In genomic region chr2:235746257-235746934, GRCh38 we compare ENCODE assay signal across 9 cellular contexts.
A peak's percentile ranks its signal among the peaks of the same experiment; 100 is the strongest.
DNase-seq lines count a peak whose midpoint lies in the region; ATAC-seq and TF ChIP-seq lines count a peak whose summit lies in the region.
"Had no signal": no experiment of that assay in that cellular context is flagged by ENCODE, and none has a peak within 500 bp of the region (broad histone marks: within the 10 kb centered on the region; RNA-seq: fewer than 3 reads in every experiment).

No MANE protein-coding gene starts in this region.

- H3K4me1 ChIP-seq in neural progenitor cell (peaks cover 7% of the 10 kb centered on the region), uterus (no peaks in the 10 kb centered on the region)

- H3K27me3 ChIP-seq in neural progenitor cell (no peaks in the 10 kb centered on the region), uterus (no peaks in the 10 kb centered on the region)

- H3K9me3 Mint-ChIP-seq in activated T-cell treated with anti-CD3 and anti-CD28 coated beads, Interleukin-2, amount 50 U/mL, for 24 hours = no peaks in the 10 kb centered on the region
- no peaks in the 10 kb centered on the region for H3K9me3 Mint-ChIP-seq in neural progenitor cell
- H3K9me3 Mint-ChIP-seq: memory B cell had no signal

- no peak overlapping the region for H2AFZ ChIP-seq in neural progenitor cell (replicated peaks)

- peak overlapping the region; percentile 19 for H3K27ac Mint-ChIP-seq in activated T-cell treated with anti-CD3 and anti-CD28 coated beads, Interleukin-2, amount 50 U/mL, for 24 hours
- no peak overlapping the region for H3K27ac Mint-ChIP-seq in neural progenitor cell
- H3K27ac Mint-ChIP-seq: memory B cell had no signal

- H3F3A ChIP-seq in neural progenitor cell (ENCODE audit: low read depth) = peaks cover 3% of the 10 kb centered on the region

- no peaks in the 10 kb centered on the region for H3K79me2 ChIP-seq in neural progenitor cell (ENCODE audit: low read depth)

- peak; percentile 54 for ATAC-seq in HG03565 (IDR thresholded peaks at IDR 0.05; ENCODE audit: unreplicated experiment)

- H3K9me3 ChIP-seq in neural progenitor cell (ENCODE audit: low read depth) (no peaks in the 10 kb centered on the region), uterus (no peaks in the 10 kb centered on the region)

- H3K27ac ChIP-seq in neural progenitor cell = no peak overlapping the region
- no peak overlapping the region for H3K27ac ChIP-seq in uterus

- no peaks in the 10 kb centered on the region for H3K36me3 ChIP-seq in neural progenitor cell
- H3K36me3 ChIP-seq in uterus = no peaks in the 10 kb centered on the region

- H4K20me1 ChIP-seq in neural progenitor cell (ENCODE audit: low read depth) = peaks cover 43% of the 10 kb centered on the region

- TF ChIP-seq CTCF in neural progenitor cell (IDR thresholded peaks at IDR 0.05) = peak; percentile 76
- peak; percentile 75 to 85 (median 84) for TF ChIP-seq CTCF in uterus (IDR thresholded peaks at IDR 0.05)

- H3K4me3 ChIP-seq in neural progenitor cell = no peak overlapping the region
- no peak overlapping the region for H3K4me3 ChIP-seq in uterus

- DNase-seq in activated T-cell treated with anti-CD3 and anti-CD28 coated beads for 1 hour (ENCODE audit: low read depth) (peak; percentile 20), NCI-H82 treated with DMSO at 0.1 percent for 48 hours (lab: John Stamatoyannopoulos, UW; ENCODE audit: unreplicated experiment) (peak; percentile 56), fibroblast of the conjunctiva (ENCODE audit: low read depth) (peak; percentile 82), neural progenitor cell (ENCODE audit: low spot score) (peak; percentile 91), uterus (peak; percentile 65 to 77)
- no peak for DNase-seq in activated T-cell treated with anti-CD3 and anti-CD28 coated beads, Interleukin-2, amount 50 U/mL, for 1 hour
- DNase-seq in activated T-cell treated with anti-CD3 and anti-CD28 coated beads, Interleukin-2, amount 50 U/mL, for 24 hours = no peak

- H3K4me3 Mint-ChIP-seq in activated T-cell treated with anti-CD3 and anti-CD28 coated beads, Interleukin-2, amount 50 U/mL, for 24 hours = no peak overlapping the region
- H3K4me3 Mint-ChIP-seq in neural progenitor cell = no peak overlapping the region
- H3K4me3 Mint-ChIP-seq: memory B cell had no signal

- intact Hi-C loops in uterus (cut with DNase I; ENCODE audit: low total_unique reads) = loop anchor here (5.0 to 10.0 kb wide), 2 partner anchors 149 to 612 kb away; no protein-coding TSS in a partner anchor

- H3K9ac ChIP-seq in neural progenitor cell = no peak overlapping the region

- H3K4me1 Mint-ChIP-seq in activated T-cell treated with anti-CD3 and anti-CD28 coated beads, Interleukin-2, amount 50 U/mL, for 24 hours (ENCODE audit: low read depth) = no peaks in the 10 kb centered on the region
- H3K4me1 Mint-ChIP-seq in neural progenitor cell = peaks cover 20% of the 10 kb centered on the region
- H3K4me1 Mint-ChIP-seq: memory B cell had no signal

- H3K36me3 Mint-ChIP-seq in activated T-cell treated with anti-CD3 and anti-CD28 coated beads, Interleukin-2, amount 50 U/mL, for 24 hours (ENCODE audit: low read depth) = no peaks in the 10 kb centered on the region
- peaks cover 22% of the 10 kb centered on the region for H3K36me3 Mint-ChIP-seq in neural progenitor cell
- H3K36me3 Mint-ChIP-seq: memory B cell had no signal

- H3K4me2 ChIP-seq in neural progenitor cell = no peak overlapping the region

- TF ChIP-seq POLR2A in uterus (IDR thresholded peaks at IDR 0.05) = no peak

- peaks cover 19% of the 10 kb centered on the region for H3K27me3 Mint-ChIP-seq in activated T-cell treated with anti-CD3 and anti-CD28 coated beads, Interleukin-2, amount 50 U/mL, for 24 hours
- H3K27me3 Mint-ChIP-seq in neural progenitor cell (ENCODE audit: insufficient read depth, low read depth) = peaks cover 4% of the 10 kb centered on the region

Comparison
In these comparisons a context has a peak if more than half of its experiments do, and no peak if none do; other contexts are left out.
1. DNase-seq: peak in activated T-cell treated with anti-CD3 and anti-CD28 coated beads for 1 hour (single experiment), NCI-H82 treated with DMSO at 0.1 percent for 48 hours (single experiment), fibroblast of the conjunctiva (single experiment), neural progenitor cell (single experiment) and uterus (2 of 2); none in activated T-cell treated with anti-CD3 and anti-CD28 coated beads, Interleukin-2, amount 50 U/mL, for 1 hour (single experiment) and activated T-cell treated with anti-CD3 and anti-CD28 coated beads, Interleukin-2, amount 50 U/mL, for 24 hours (single experiment).